In the genomic region with DNA sequence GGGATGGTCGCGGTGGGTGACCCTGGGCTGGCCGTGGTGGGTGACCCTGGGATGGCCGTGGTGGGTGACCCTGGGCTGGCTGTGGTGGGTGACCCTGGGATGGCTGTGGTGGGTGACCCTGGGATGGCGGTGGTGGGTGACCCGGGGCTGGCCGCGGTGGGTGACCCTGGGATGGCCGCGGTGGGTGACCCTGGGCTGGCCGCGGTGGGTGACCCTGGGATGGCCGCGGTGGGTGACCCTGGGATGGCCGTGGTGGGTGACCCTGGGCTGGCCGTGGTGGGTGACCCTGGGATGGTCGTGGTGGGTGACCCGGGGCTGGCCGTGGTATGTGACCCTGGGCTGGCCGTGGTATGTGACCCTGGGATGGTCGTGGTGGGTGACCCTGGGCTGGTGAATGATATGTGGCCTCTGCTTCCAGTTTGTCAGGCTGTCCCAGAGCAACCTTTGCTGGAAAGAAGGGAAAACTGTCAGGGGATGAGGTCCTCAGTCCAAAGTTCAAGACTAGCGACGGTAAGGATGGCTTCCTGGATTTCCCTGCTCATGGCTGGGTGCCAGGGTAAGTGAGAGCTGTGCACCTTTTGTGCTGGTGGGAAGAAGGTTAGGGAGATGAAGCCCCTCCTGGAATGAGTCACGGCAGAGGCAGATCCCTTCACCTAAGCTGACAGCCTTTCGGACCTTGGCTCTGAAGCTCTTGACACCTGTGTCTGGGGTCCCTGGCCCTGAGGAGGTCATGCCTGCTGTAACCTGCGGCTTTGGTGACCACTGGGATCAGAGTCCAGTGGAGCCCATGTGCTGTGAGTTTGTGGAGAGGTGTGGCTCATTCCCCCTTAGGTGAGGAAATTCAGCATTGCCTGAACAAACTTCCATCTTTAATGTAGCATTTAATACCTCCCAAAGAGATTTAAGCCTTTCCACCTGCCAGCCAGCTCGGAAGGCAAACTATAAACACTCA, we compare ENCODE assay signal across 21 cellular contexts. TPM values are rescaled to one million over a fixed set of nuclear protein-coding genes. Genes with fewer than 3 reads are reported as not detected.
DNase-seq lines count a peak whose midpoint lies in the region; ATAC-seq and TF ChIP-seq lines count a peak whose summit lies in the region.
"Had no signal": no experiment of that assay in that cellular context is flagged by ENCODE, and none has a peak within 500 bp of the region (broad histone marks: within the 10 kb centered on the region; RNA-seq: fewer than 3 reads in every experiment).

No MANE protein-coding gene starts in this region.

- H2AK5ac ChIP-seq in neuronal stem cell (ENCODE audit: low read depth, low read length), result no peak overlapping the region

- no peak overlapping the region for H2BK15ac ChIP-seq in neuronal stem cell (ENCODE audit: low read length)

- no peak for TF ChIP-seq CTCF in natural killer cell (IDR thresholded peaks at IDR 0.05)
- no peak for TF ChIP-seq CTCF in hepatocyte (IDR thresholded peaks at IDR 0.05; ENCODE audit: poor library complexity)

- no peaks in the 10 kb centered on the region for H3K27me3 ChIP-seq in hepatocyte
- H3K27me3 ChIP-seq in neuronal stem cell (ENCODE audit: control insufficient read depth in 3 of 3, insufficient read depth in 3 of 3, low read depth in 1 of 3, low read length in 3 of 3), result no peaks in the 10 kb centered on the region
- no peaks in the 10 kb centered on the region for H3K27me3 ChIP-seq in aorta (ENCODE audit: control insufficient read depth in 1 of 2, insufficient read depth in 2 of 2, low read length in 1 of 2)
- H3K27me3 ChIP-seq: BE2C had no signal

- H2BK5ac ChIP-seq in neuronal stem cell (ENCODE audit: low read length), result no peak overlapping the region

- H3K27me3 Mint-ChIP-seq in natural killer cell treated with Interleukin-12 subunit alpha and Interleukin-12 subunit beta and Interleukin-15 and Interleukin-18, amount 100 ng/mL, for 72 hours, result no peaks in the 10 kb centered on the region
- no peaks in the 10 kb centered on the region for H3K27me3 Mint-ChIP-seq in natural killer cell (ENCODE audit: low read depth in 2 of 2)
- H3K27me3 Mint-ChIP-seq: CD4-positive, CD25-positive, alpha-beta regulatory T cell; IgD-negative memory B cell had no signal

- 90% methylated on average over 14 of the region's 27 CpGs for WGBS in hepatocyte (ENCODE audit: low lambda C conversion rate, missing lambda C conversion rate)
- no CpG with 5 or more reads among the region's 27 CpGs for WGBS in neuronal stem cell (ENCODE audit: extremely low coverage in 2 of 2, insufficient read length in 2 of 2, insufficient replicate concordance in 1 of 2), 2 donors
- 89% methylated on average over 24 to 27 of the region's 27 CpGs for WGBS in aorta, 2 donors

- H3K4me1 Mint-ChIP-seq in natural killer cell treated with Interleukin-12 subunit alpha and Interleukin-12 subunit beta and Interleukin-15 and Interleukin-18, amount 100 ng/mL, for 72 hours (ENCODE audit: low read depth in 2 of 2), result no peaks in the 10 kb centered on the region
- H3K4me1 Mint-ChIP-seq in natural killer cell, result peaks cover 0 to 7% of the 10 kb centered on the region in 2 donors

- H4K20me1 ChIP-seq in hepatocyte (ENCODE audit: insufficient read depth, poor library complexity, severe bottlenecking), result no peaks in the 10 kb centered on the region

- no peaks in the 10 kb centered on the region for H3K9me2 ChIP-seq in hepatocyte (replicated peaks; ENCODE audit: insufficient read depth)

- H3K18ac ChIP-seq in neuronal stem cell (ENCODE audit: low read length), result no peak overlapping the region

- no peaks in the 10 kb centered on the region for H3K36me3 ChIP-seq in hepatocyte (replicated peaks; ENCODE audit: insufficient read depth, low read depth)
- H3K36me3 ChIP-seq in neuronal stem cell (replicated peaks in 1 of 2; ENCODE audit: control insufficient read depth in 2 of 2, insufficient read depth in 2 of 2, low read length in 2 of 2), result peaks cover 0 to 2% of the 10 kb centered on the region in 2 donors
- no peaks in the 10 kb centered on the region for H3K36me3 ChIP-seq in aorta (ENCODE audit: control insufficient read depth in 1 of 2, insufficient read depth in 2 of 2, low read length in 1 of 2)

- no peaks in the 10 kb centered on the region for H3K79me2 ChIP-seq in hepatocyte

- H3K23ac ChIP-seq in neuronal stem cell (ENCODE audit: low read depth, low read length, poor library complexity), result no peak overlapping the region

- no peaks in the 10 kb centered on the region for H3K36me3 Mint-ChIP-seq in natural killer cell treated with Interleukin-12 subunit alpha and Interleukin-12 subunit beta and Interleukin-15 and Interleukin-18, amount 100 ng/mL, for 72 hours
- no peaks in the 10 kb centered on the region for H3K36me3 Mint-ChIP-seq in natural killer cell
- H3K36me3 Mint-ChIP-seq: CD4-positive, CD25-positive, alpha-beta regulatory T cell; IgD-negative memory B cell had no signal

- no peaks in the 10 kb centered on the region for H3K9me3 Mint-ChIP-seq in natural killer cell treated with Interleukin-12 subunit alpha and Interleukin-12 subunit beta and Interleukin-15 and Interleukin-18, amount 100 ng/mL, for 72 hours
- H3K9me3 Mint-ChIP-seq in natural killer cell, result no peaks in the 10 kb centered on the region
- H3K9me3 Mint-ChIP-seq: CD4-positive, CD25-positive, alpha-beta regulatory T cell; IgD-negative memory B cell had no signal

- H3K27ac ChIP-seq in hepatocyte, result no peak overlapping the region
- H3K27ac ChIP-seq in neuronal stem cell (replicated peaks; ENCODE audit: low read length), result no peak overlapping the region
- no peak overlapping the region for H3K27ac ChIP-seq in aorta (ENCODE audit: low read depth in 1 of 2, low read length in 2 of 2)

- DNase-seq in natural killer cell treated with Interleukin-12 subunit alpha and Interleukin-12 subunit beta and Interleukin-15 and Interleukin-18, amount 100 ng/mL, for 72 hours (ENCODE audit: low spot score), result peak; percentile 15
- DNase-seq in natural killer cell, result no peak
- peak; percentile 61 for DNase-seq in hepatocyte (ENCODE audit: low spot score)
- DNase-seq in neuronal stem cell (ENCODE audit: low spot score), result no peak
- DNase-seq in aorta, result peak; percentile 14 to 41
- DNase-seq in cerebellar nuclear complex (lab: John Stamatoyannopoulos, UW), result no peak
- DNase-seq: BE2C; CD4-positive, CD25-positive, alpha-beta regulatory T cell; DMS79; GOT3; HCEC 1CT; NCI-H1105 treated with DMSO at 0.1 percent for 48 hours; NCI-H2081; NCI-H2171; NCI-H446 treated with DMSO at 0.1 percent for 48 hours; NCI-H526 treated with DMSO at 0.1 percent for 48 hours; OCI-M1; SHP77 had no signal

- no peak overlapping the region for H4K8ac ChIP-seq in neuronal stem cell (ENCODE audit: low read depth, low read length)

- H2AFZ ChIP-seq in hepatocyte (no peak overlapping the region), neuronal stem cell (ENCODE audit: low read length) (no peak overlapping the region)

- no peak overlapping the region for H3K14ac ChIP-seq in neuronal stem cell (ENCODE audit: low read length)

- intact Hi-C loops in natural killer cell (cut with micrococcal nuclease) (no loop called here), aorta (cut with DNase I) (no loop called here)

- H3K4me1 ChIP-seq in hepatocyte (ENCODE audit: insufficient read depth), result no peaks in the 10 kb centered on the region
- peaks cover 3 to 9% of the 10 kb centered on the region in 2 donors for H3K4me1 ChIP-seq in neuronal stem cell (ENCODE audit: control insufficient read depth in 2 of 2, insufficient read depth in 1 of 2, low read depth in 1 of 2, low read length in 2 of 2)
- no peaks in the 10 kb centered on the region for H3K4me1 ChIP-seq in aorta (ENCODE audit: control insufficient read depth in 1 of 2, insufficient read depth in 2 of 2, low read length in 2 of 2)
- H3K4me1 ChIP-seq: BE2C had no signal

- no peak overlapping the region for H3K4me2 ChIP-seq in hepatocyte
- H3K4me2 ChIP-seq in neuronal stem cell (ENCODE audit: insufficient read depth, low read length, poor library complexity, severe bottlenecking), result no peak overlapping the region

- H3K4me3 Mint-ChIP-seq in natural killer cell treated with Interleukin-12 subunit alpha and Interleukin-12 subunit beta and Interleukin-15 and Interleukin-18, amount 100 ng/mL, for 72 hours, result no peak overlapping the region
- H3K4me3 Mint-ChIP-seq in natural killer cell, result no peak overlapping the region
- H3K4me3 Mint-ChIP-seq: CD4-positive, CD25-positive, alpha-beta regulatory T cell; IgD-negative memory B cell had no signal

- no peak overlapping the region for H3K4ac ChIP-seq in neuronal stem cell (ENCODE audit: low read length)

- H3K79me1 ChIP-seq in neuronal stem cell (ENCODE audit: low read depth, low read length), result no peaks in the 10 kb centered on the region

- H3K27ac Mint-ChIP-seq in natural killer cell treated with Interleukin-12 subunit alpha and Interleukin-12 subunit beta and Interleukin-15 and Interleukin-18, amount 100 ng/mL, for 72 hours, result no peak overlapping the region
- no peak overlapping the region for H3K27ac Mint-ChIP-seq in natural killer cell
- H3K27ac Mint-ChIP-seq: CD4-positive, CD25-positive, alpha-beta regulatory T cell; IgD-negative memory B cell had no signal

- no peak overlapping the region for H4K91ac ChIP-seq in neuronal stem cell (ENCODE audit: low read depth, low read length, poor library complexity)

- no peaks in the 10 kb centered on the region for H3K9me3 ChIP-seq in hepatocyte (ENCODE audit: low read depth)
- H3K9me3 ChIP-seq in neuronal stem cell (replicated peaks in 1 of 2; ENCODE audit: control insufficient read depth in 2 of 2, insufficient read depth in 1 of 2, low read depth in 1 of 2, low read length in 2 of 2), result peaks cover 6 to 16% of the 10 kb centered on the region in 2 donors
- no peaks in the 10 kb centered on the region for H3K9me3 ChIP-seq in aorta (ENCODE audit: control insufficient read depth, low read length)
- H3K9me3 ChIP-seq: BE2C had no signal

- no peak overlapping the region for H3K4me3 ChIP-seq in hepatocyte
- H3K4me3 ChIP-seq in neuronal stem cell (ENCODE audit: low read length in 2 of 2), result no peak overlapping the region
- H3K4me3 ChIP-seq in aorta (ENCODE audit: low read length in 2 of 2), result no peak overlapping the region

- no peak for ATAC-seq in natural killer cell treated with Interleukin-12 subunit alpha and Interleukin-12 subunit beta and Interleukin-15 and Interleukin-18, amount 100 ng/mL, for 72 hours
- ATAC-seq in natural killer cell (no peak), aorta (ENCODE audit: low FRiP score) (no peak), HG03159 (IDR thresholded peaks at IDR 0.05; ENCODE audit: unreplicated experiment) (no peak), HG02981 (IDR thresholded peaks at IDR 0.05; ENCODE audit: unreplicated experiment) (no peak)

- H2BK120ac ChIP-seq in neuronal stem cell (ENCODE audit: low read depth, low read length), result no peak overlapping the region

- peak overlapping the region; percentile 16 for H3K9ac ChIP-seq in neuronal stem cell (ENCODE audit: low read depth, low read length, poor library complexity)

- no peak overlapping the region for H2BK12ac ChIP-seq in neuronal stem cell (ENCODE audit: low read length)

RNA-seq across cellular contexts. Expression of gene PCMTD2, which starts 19.1 kb away (rescaled TPM):
- total RNA-seq in natural killer cell treated with Interleukin-12 subunit alpha and Interleukin-12 subunit beta and Interleukin-15 and Interleukin-18, amount 100 ng/mL, for 72 hours, result 10 to 100 TPM; 17.4 to 21.8 TPM
- total RNA-seq in natural killer cell (10 to 100 TPM; 63.8 to 100.0 (median 65.6) TPM), hepatocyte (68.4 and 79.2 TPM in 2 replicates), aorta (10 to 100 TPM; 38.7 to 71.4 TPM)
- polyA plus RNA-seq in hepatocyte (37.7 and 38.4 TPM in 2 replicates), aorta (10 to 100 TPM; 14.9 to 50.2 TPM)
- polyA plus RNA-seq in neuronal stem cell (2013, experiment 1 of 2), result 40.9 TPM
- polyA plus RNA-seq in neuronal stem cell (2013, experiment 2 of 2), result 42.6 TPM

Comparison
In these comparisons a context has a peak if more than half of its experiments do, and no peak if none do; other contexts are left out.
1. DNase-seq: peak in natural killer cell treated with Interleukin-12 subunit alpha and Interleukin-12 subunit beta and Interleukin-15 and Interleukin-18, amount 100 ng/mL, for 72 hours (single experiment), hepatocyte (single experiment) and aorta (2 of 2); none in natural killer cell (single experiment), neuronal stem cell (single experiment) and cerebellar nuclear complex (0 of 2).